8 cellular contexts compared by ENCODE assay signal in genomic region chr5:43482490-43483064, GRCh38. TPM values are rescaled to one million over a fixed set of nuclear protein-coding genes. Genes with fewer than 3 reads are reported as not detected.
A peak's percentile ranks its signal among the peaks of the same experiment; 100 is the strongest.
DNase-seq lines count a peak whose midpoint lies in the region; ATAC-seq and TF ChIP-seq lines count a peak whose summit lies in the region.

No MANE protein-coding gene starts in this region.

- intact Hi-C loops in lower lobe of right lung (cut with DNase I), result no loop called here

- ATAC-seq in lower lobe of right lung (no peak), HG03025 (IDR thresholded peaks at IDR 0.05; ENCODE audit: low FRiP score, unreplicated experiment) (no peak), GM21447 (IDR thresholded peaks at IDR 0.05; ENCODE audit: unreplicated experiment) (no peak)

- peak overlapping the region; percentile 97 for H3K27ac ChIP-seq in lower lobe of right lung

- DNase-seq in AG09319 (ENCODE audit: extremely low read depth, low read depth) (peak; percentile 18), HS-27A (ENCODE audit: low read depth) (peak; percentile 24), adipocyte (ENCODE audit: low read depth) (peak; percentile 46), lower lobe of right lung (no peak), HuH-7 (ENCODE audit: low spot score) (no peak), RPMI8226 (no peak)

- no peaks in the 10 kb centered on the region for H3K27me3 ChIP-seq in adipocyte (replicated peaks; ENCODE audit: control insufficient read depth, insufficient read depth, low read length)
- no peaks in the 10 kb centered on the region for H3K27me3 ChIP-seq in lower lobe of right lung (ENCODE audit: low read depth)

- H3K9me3 ChIP-seq in adipocyte (ENCODE audit: control insufficient read depth, low read length) (no peaks in the 10 kb centered on the region), lower lobe of right lung (no peaks in the 10 kb centered on the region)

- peak overlapping the region; percentile 97 for H3K9ac ChIP-seq in adipocyte (ENCODE audit: low read length)

- no peaks in the 10 kb centered on the region for H3K36me3 ChIP-seq in adipocyte (ENCODE audit: control insufficient read depth, insufficient read depth, low read length, severe bottlenecking)
- no peaks in the 10 kb centered on the region for H3K36me3 ChIP-seq in lower lobe of right lung

- no peak for TF ChIP-seq CTCF in AG09319 (IDR thresholded peaks at IDR 0.05; ENCODE audit: low read depth, low read length)
- TF ChIP-seq CTCF in lower lobe of right lung (IDR thresholded peaks at IDR 0.05), result no peak

- H3K4me3 ChIP-seq in adipocyte (ENCODE audit: low read length) (peak overlapping the region; percentile 89), lower lobe of right lung (peak overlapping the region; percentile 79)

- H3K4me1 ChIP-seq in adipocyte (ENCODE audit: control insufficient read depth, insufficient read depth, low read length) (peaks cover 17% of the 10 kb centered on the region), lower lobe of right lung (peaks cover 18% of the 10 kb centered on the region)

RNA-seq across cellular contexts. Expression of gene TMEM267, which starts 1.1 kb away (rescaled TPM):
- total RNA-seq in lower lobe of right lung, result 12.7 TPM

RNA-seq across cellular contexts. Expression of gene C5orf34, which starts 32.4 kb away (rescaled TPM):
- total RNA-seq in lower lobe of right lung, result 1.4 TPM

Comparison
In these comparisons a context has a peak if more than half of its experiments do, and no peak if none do; other contexts are left out.
1. DNase-seq: peak in AG09319 (single experiment), HS-27A (single experiment) and adipocyte (single experiment); none in lower lobe of right lung (single experiment), HuH-7 (single experiment) and RPMI8226 (single experiment).